In the genomic region with DNA sequence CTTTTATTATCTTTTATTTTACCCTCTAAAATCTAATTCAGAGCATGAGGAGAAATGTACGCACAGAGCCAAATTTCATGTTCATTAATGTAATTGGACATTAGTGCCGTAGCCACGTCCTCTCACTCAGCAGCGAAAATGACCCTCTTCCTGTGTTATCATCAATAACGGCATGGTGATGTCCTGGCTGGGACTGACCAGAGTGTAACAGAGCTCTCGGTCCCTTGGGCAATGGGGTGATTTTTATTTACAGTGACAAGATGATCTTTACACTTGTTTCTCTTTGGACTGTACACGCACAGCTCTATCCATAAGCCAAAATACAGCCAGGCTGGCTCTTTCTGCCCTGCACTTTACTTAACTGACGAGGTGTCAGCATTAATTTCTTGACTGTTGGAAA, we compare ENCODE assay signal across 29 cellular contexts.
"Had no signal": no experiment of that assay in that cellular context is flagged by ENCODE, and none has a peak within 500 bp of the region (broad histone marks: within the 10 kb centered on the region; RNA-seq: fewer than 3 reads in every experiment).

No MANE protein-coding gene starts in this region.

- H3K4me1 ChIP-seq: ascending aorta had no signal

- DNase-seq: activated CD4-positive, alpha-beta T cell treated with anti-CD3 and anti-CD28 coated beads, Interleukin-2, amount 10 ng/mL, durations not matched to agents 24 days and 14 days; activated CD4-positive, alpha-beta T cell treated with anti-CD3 and anti-CD28 coated beads, Interleukin-2, amount 50 U/mL, for 4 hours; activated CD8-positive, alpha-beta T cell treated with anti-CD3 and anti-CD28 coated beads for 36 hours; activated effector memory CD4-positive, alpha-beta T cell treated with anti-CD3 and anti-CD28 coated beads, Interleukin-2, amount 50 U/mL, for 16 hours; activated naive CD4-positive, alpha-beta T cell; activated naive CD4-positive, alpha-beta T cell treated with anti-CD3 and anti-CD28 coated beads, Interleukin-2, amount 50 U/mL, for 16 hours; activated naive CD8-positive, alpha-beta T cell treated with anti-CD3 and anti-CD28 coated beads for 36 hours; activated T-cell treated with anti-CD3 and anti-CD28 coated beads, Interleukin-2, amount 50 U/mL, for 1 hour; activated T-cell treated with anti-CD3 and anti-CD28 coated beads, Interleukin-2, amount 50 U/mL, for 72 hours; amygdala; Kasumi-1; KG1; MM.1S; MV-4-11; NCI-H1092; NCI-H1436 treated with DMSO at 0.1 percent for 48 hours; NCI-H1694 treated with DMSO at 0.1 percent for 48 hours; NCI-H2029; NCI-H510A; NCI-H526; NCI-H82; NK-92 treated with Interleukin-12 subunit alpha and Interleukin-12 subunit beta, amount 100 ng/mL, for 24 hours; PC-9; SIG-M5 had no signal

- H3K9me3 ChIP-seq: ascending aorta had no signal

- H3K36me3 ChIP-seq: ascending aorta, cardiac muscle cell had no signal

- ATAC-seq: activated CD8-positive, alpha-beta T cell treated with anti-CD3 and anti-CD28 coated beads for 36 hours; activated T-cell treated with anti-CD3 and anti-CD28 coated beads, Interleukin-2, amount 50 U/mL, for 72 hours; activated T-helper 17 cell treated with anti-CD3 and anti-CD28 coated beads, Interleukin-2, amount 50 U/mL, for 72 hours; Right ventricle myocardium inferior had no signal

- H2AFZ ChIP-seq: PC-9 had no signal

- H3K27ac ChIP-seq: ascending aorta, cardiac muscle cell, PC-9, RWPE1 had no signal

- H3K4me3 ChIP-seq: ascending aorta, cardiac muscle cell, PC-9 had no signal

- H3K4me2 ChIP-seq: PC-9 had no signal

- H3K27me3 ChIP-seq: ascending aorta, cardiac muscle cell had no signal
